ENCODE assay signal across 27 cellular contexts in genomic region chr6:76165471-76166221, GRCh38.
"Had no signal": no experiment of that assay in that cellular context is flagged by ENCODE, and none has a peak within 500 bp of the region (broad histone marks: within the 10 kb centered on the region; RNA-seq: fewer than 3 reads in every experiment).

No MANE protein-coding gene starts in this region.

- H3K4me3 Mint-ChIP-seq: mesothelial cell of epicardium; naive B cell; natural killer cell treated with Interleukin-12 subunit alpha and Interleukin-12 subunit beta and Interleukin-15 and Interleukin-18, amount 100 ng/mL, for 72 hours; neural crest cell; stimulated activated memory B cell treated with anti-CD40 and anti-IgM and Interleukin-4, amounts not matched to agents 10 μg/mL and 1 μg/mL and 100 μg/mL, for 72 hours; type B pancreatic cell had no signal

- ATAC-seq: foreskin keratinocyte; gastroesophageal sphincter; heart left ventricle; left cardiac atrium; left lung; mucosa of descending colon; natural killer cell treated with Interleukin-12 subunit alpha and Interleukin-12 subunit beta and Interleukin-15 and Interleukin-18, amount 100 ng/mL, for 72 hours; stimulated activated memory B cell treated with anti-CD40 and anti-IgM and Interleukin-4, amounts not matched to agents 10 μg/mL and 1 μg/mL and 100 μg/mL, for 72 hours; stimulated activated naive CD8-positive, alpha-beta T cell treated with anti-CD3 and anti-CD28 coated beads, Interleukin-15, Interleukin-2, amounts not matched to agents 100 U/mL and 50 U/mL, for 24 hours had no signal

- H3K27ac Mint-ChIP-seq: mesothelial cell of epicardium; naive B cell; natural killer cell treated with Interleukin-12 subunit alpha and Interleukin-12 subunit beta and Interleukin-15 and Interleukin-18, amount 100 ng/mL, for 72 hours; stimulated activated memory B cell treated with anti-CD40 and anti-IgM and Interleukin-4, amounts not matched to agents 10 μg/mL and 1 μg/mL and 100 μg/mL, for 72 hours; type B pancreatic cell had no signal

- H3K4me1 Mint-ChIP-seq: mesothelial cell of epicardium; naive B cell; neural crest cell; stimulated activated memory B cell treated with anti-CD40 and anti-IgM and Interleukin-4, amounts not matched to agents 10 μg/mL and 1 μg/mL and 100 μg/mL, for 72 hours had no signal

- DNase-seq: dermis blood vessel endothelial cell; effector memory CD4-positive, alpha-beta T cell; foreskin keratinocyte; left cardiac atrium; mesenchymal stem cell; naive B cell; sigmoid colon; stimulated activated CD4-positive, alpha-beta T cell treated with anti-CD3 and anti-CD28 coated beads, Interleukin-2, amount 100 ng/mL, for 24 hours; stimulated activated CD4-positive, alpha-beta T cell treated with anti-CD3 and anti-CD28 coated beads, Interleukin-4, amount 100 ng/mL, for 24 hours; stimulated activated naive CD8-positive, alpha-beta T cell treated with anti-CD3 and anti-CD28 coated beads, Interleukin-15, Interleukin-2, amounts not matched to agents 100 U/mL and 50 U/mL, for 24 hours; substantia nigra; testis; tibial artery had no signal

- H3K27me3 ChIP-seq: esophagus muscularis mucosa, foreskin keratinocyte, gastroesophageal sphincter, heart left ventricle, hepatocyte, left lung, sigmoid colon, testis, tibial artery had no signal

- H3K9ac ChIP-seq: parathyroid adenoma had no signal

- H3K36me3 Mint-ChIP-seq: mesothelial cell of epicardium; naive B cell; stimulated activated memory B cell treated with anti-CD40 and anti-IgM and Interleukin-4, amounts not matched to agents 10 μg/mL and 1 μg/mL and 100 μg/mL, for 72 hours; type B pancreatic cell had no signal

- H3K27me3 Mint-ChIP-seq: naive B cell; natural killer cell treated with Interleukin-12 subunit alpha and Interleukin-12 subunit beta and Interleukin-15 and Interleukin-18, amount 100 ng/mL, for 72 hours; stimulated activated memory B cell treated with anti-CD40 and anti-IgM and Interleukin-4, amounts not matched to agents 10 μg/mL and 1 μg/mL and 100 μg/mL, for 72 hours; type B pancreatic cell had no signal

- H3K4me2 ChIP-seq: hepatocyte had no signal

- H3K9me3 ChIP-seq: esophagus muscularis mucosa, prostate gland, testis, tibial artery had no signal

- H2AFZ ChIP-seq: hepatocyte, parathyroid adenoma had no signal

- H3K4me1 ChIP-seq: esophagus muscularis mucosa, foreskin keratinocyte, gastroesophageal sphincter, heart left ventricle, left lung, parathyroid adenoma, prostate gland, sigmoid colon, testis, tibial artery had no signal

- H3K36me3 ChIP-seq: esophagus muscularis mucosa, gastroesophageal sphincter, heart left ventricle, left lung, prostate gland, sigmoid colon, tibial artery had no signal

- H3K4me3 ChIP-seq: coronary artery, esophagus muscularis mucosa, gastroesophageal sphincter, heart left ventricle, hepatocyte, left lung, mucosa of descending colon, prostate gland, sigmoid colon, testis, tibial artery had no signal

- H3K27ac ChIP-seq: coronary artery, esophagus muscularis mucosa, foreskin keratinocyte, gastroesophageal sphincter, heart left ventricle, hepatocyte, left lung, parathyroid adenoma, prostate gland, sigmoid colon, testis, tibial artery had no signal

- H3K9me3 Mint-ChIP-seq: type B pancreatic cell had no signal
